In the genomic region with DNA sequence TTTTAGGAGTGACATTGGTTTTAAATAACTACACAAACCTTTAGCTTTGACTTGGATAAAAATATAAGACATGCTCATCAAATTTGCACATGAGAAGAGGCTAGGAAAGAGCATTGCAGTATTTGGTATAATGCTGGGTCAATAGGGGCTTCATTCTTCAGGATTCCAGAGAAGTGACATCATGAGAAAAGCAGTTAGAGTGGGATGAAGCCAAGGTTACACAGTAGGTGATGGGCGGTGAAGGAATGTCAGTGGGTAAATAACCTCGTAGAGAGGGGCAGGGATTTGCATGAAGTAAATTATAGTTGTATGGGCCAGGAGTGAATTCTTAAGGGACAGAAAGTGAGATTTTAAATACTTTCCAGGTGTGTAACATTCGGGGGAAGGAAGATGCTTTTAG, we compare ENCODE assay signal across 12 cellular contexts.
DNase-seq lines count a peak whose midpoint lies in the region; ATAC-seq and TF ChIP-seq lines count a peak whose summit lies in the region.
"Had no signal": no experiment of that assay in that cellular context is flagged by ENCODE, and none has a peak within 500 bp of the region (broad histone marks: within the 10 kb centered on the region; RNA-seq: fewer than 3 reads in every experiment).

No MANE protein-coding gene starts in this region.

- H3K9me3 ChIP-seq in HUES48 (ENCODE audit: control insufficient read depth, insufficient read depth, low read length) (no peaks in the 10 kb centered on the region), left lung (no peaks in the 10 kb centered on the region)
- H3K9me3 ChIP-seq: esophagus squamous epithelium had no signal

- no peaks in the 10 kb centered on the region for H3K36me3 Mint-ChIP-seq in natural killer cell

- H3K9me3 Mint-ChIP-seq in natural killer cell, result peaks cover 6 to 10% of the 10 kb centered on the region in 2 donors
- H3K9me3 Mint-ChIP-seq: stimulated activated naive CD8-positive, alpha-beta T cell treated with anti-CD3 and anti-CD28 coated beads, Interleukin-15, amount 100 ng/mL, for 72 hours had no signal

- H3K4me3 Mint-ChIP-seq in natural killer cell, result no peak overlapping the region
- H3K4me3 Mint-ChIP-seq: stimulated activated naive CD8-positive, alpha-beta T cell treated with anti-CD3 and anti-CD28 coated beads, Interleukin-15, amount 100 ng/mL, for 72 hours had no signal

- ATAC-seq in left lung (peak; percentile 35), HG03196 (IDR thresholded peaks at IDR 0.05; ENCODE audit: unreplicated experiment) (no peak), HG03571 (IDR thresholded peaks at IDR 0.05; ENCODE audit: unreplicated experiment) (no peak), natural killer cell (no peak), GM21717 (IDR thresholded peaks at IDR 0.05; ENCODE audit: unreplicated experiment) (no peak)
- ATAC-seq: stimulated activated naive CD8-positive, alpha-beta T cell treated with anti-CD3 and anti-CD28 coated beads, Interleukin-15, amount 100 ng/mL, for 72 hours had no signal

- H3K4me1 ChIP-seq in HUES48 (ENCODE audit: control insufficient read depth, insufficient read depth, low read length) (peaks cover 23% of the 10 kb centered on the region), left lung (no peaks in the 10 kb centered on the region)
- H3K4me1 ChIP-seq: esophagus squamous epithelium had no signal

- H3K27me3 ChIP-seq in HUES48 (ENCODE audit: control insufficient read depth, insufficient read depth, low read length) (no peaks in the 10 kb centered on the region), left lung (no peaks in the 10 kb centered on the region)
- H3K27me3 ChIP-seq: esophagus squamous epithelium had no signal

- H3K27ac ChIP-seq in HUES48 (ENCODE audit: low read depth, low read length) (peak overlapping the region; percentile 87), left lung (no peak overlapping the region)

- no peaks in the 10 kb centered on the region for H3K4me1 Mint-ChIP-seq in natural killer cell
- H3K4me1 Mint-ChIP-seq: stimulated activated naive CD8-positive, alpha-beta T cell treated with anti-CD3 and anti-CD28 coated beads, Interleukin-15, amount 100 ng/mL, for 72 hours had no signal

- H3K36me3 ChIP-seq in HUES48 (ENCODE audit: control insufficient read depth, insufficient read depth, low read length), result no peaks in the 10 kb centered on the region
- no peaks in the 10 kb centered on the region for H3K36me3 ChIP-seq in left lung
- H3K36me3 ChIP-seq: esophagus squamous epithelium had no signal

- H3K4me3 ChIP-seq in HUES48 (ENCODE audit: low read depth, low read length) (no peak overlapping the region), cardiac fibroblast (replicated peaks in 1 of 2; ENCODE audit: low read depth in 2 of 2, low read length in 2 of 2) (no peak overlapping the region), left lung (no peak overlapping the region)
- H3K4me3 ChIP-seq: esophagus squamous epithelium had no signal

- no peaks in the 10 kb centered on the region for H3K27me3 Mint-ChIP-seq in natural killer cell (ENCODE audit: low read depth in 2 of 2)
- H3K27me3 Mint-ChIP-seq: stimulated activated naive CD8-positive, alpha-beta T cell treated with anti-CD3 and anti-CD28 coated beads, Interleukin-15, amount 100 ng/mL, for 72 hours had no signal

- intact Hi-C loops in left lung (cut with DNase I), result no loop called here
- intact Hi-C loops in natural killer cell (cut with micrococcal nuclease), result no loop called here

- DNase-seq in AG08395 (ENCODE audit: low spot score), result peak; percentile 20
- peak; percentile 19 to 57 for DNase-seq in cardiac fibroblast (ENCODE audit: low read depth in 2 of 2)
- no peak for DNase-seq in left lung
- no peak for DNase-seq in natural killer cell
- DNase-seq: amniotic stem cell; esophagus squamous epithelium; NCI-H69; stimulated activated naive CD8-positive, alpha-beta T cell treated with anti-CD3 and anti-CD28 coated beads, Interleukin-15, amount 100 ng/mL, for 72 hours had no signal

- H3K27ac Mint-ChIP-seq in natural killer cell, result no peak overlapping the region
- H3K27ac Mint-ChIP-seq: stimulated activated naive CD8-positive, alpha-beta T cell treated with anti-CD3 and anti-CD28 coated beads, Interleukin-15, amount 100 ng/mL, for 72 hours had no signal

- no peak overlapping the region for H3K9ac ChIP-seq in HUES48 (ENCODE audit: low read depth, low read length)

- TF ChIP-seq CTCF in cardiac fibroblast (IDR thresholded peaks at IDR 0.05; ENCODE audit: low read depth, low read length) (no peak), left lung (IDR thresholded peaks at IDR 0.05) (no peak), natural killer cell (IDR thresholded peaks at IDR 0.05) (no peak)

Comparison
In these comparisons a context has a peak if more than half of its experiments do, and no peak if none do; other contexts are left out.
1. DNase-seq: peak in AG08395 (single experiment) and cardiac fibroblast (2 of 2); none in left lung (0 of 2) and natural killer cell (single experiment).